Comparison of ENCODE assay signal across 1 cellular context in genomic region chr10:18625906-18626305, GRCh38.
TF ChIP-seq lines count a peak whose summit lies in the region.

No MANE protein-coding gene starts in this region.

TF ChIP-seq in HEK293, 187 proteins besides CTCF, POLR2A, EP300 and RAD21 (continued from another document):
- TF ChIP-seq ZNF18 (tag by site-specific recombination; IDR thresholded peaks at IDR 0.05) (no peak), ZEB2 (tag by site-specific recombination; IDR thresholded peaks at IDR 0.05) (no peak), ZNF23 (tag by site-specific recombination; IDR thresholded peaks at IDR 0.05; ENCODE audit: borderline replicate concordance) (no peak), GLIS2 (tag by site-specific recombination; IDR thresholded peaks at IDR 0.05) (no peak)
- TF ChIP-seq, protein P1, sequence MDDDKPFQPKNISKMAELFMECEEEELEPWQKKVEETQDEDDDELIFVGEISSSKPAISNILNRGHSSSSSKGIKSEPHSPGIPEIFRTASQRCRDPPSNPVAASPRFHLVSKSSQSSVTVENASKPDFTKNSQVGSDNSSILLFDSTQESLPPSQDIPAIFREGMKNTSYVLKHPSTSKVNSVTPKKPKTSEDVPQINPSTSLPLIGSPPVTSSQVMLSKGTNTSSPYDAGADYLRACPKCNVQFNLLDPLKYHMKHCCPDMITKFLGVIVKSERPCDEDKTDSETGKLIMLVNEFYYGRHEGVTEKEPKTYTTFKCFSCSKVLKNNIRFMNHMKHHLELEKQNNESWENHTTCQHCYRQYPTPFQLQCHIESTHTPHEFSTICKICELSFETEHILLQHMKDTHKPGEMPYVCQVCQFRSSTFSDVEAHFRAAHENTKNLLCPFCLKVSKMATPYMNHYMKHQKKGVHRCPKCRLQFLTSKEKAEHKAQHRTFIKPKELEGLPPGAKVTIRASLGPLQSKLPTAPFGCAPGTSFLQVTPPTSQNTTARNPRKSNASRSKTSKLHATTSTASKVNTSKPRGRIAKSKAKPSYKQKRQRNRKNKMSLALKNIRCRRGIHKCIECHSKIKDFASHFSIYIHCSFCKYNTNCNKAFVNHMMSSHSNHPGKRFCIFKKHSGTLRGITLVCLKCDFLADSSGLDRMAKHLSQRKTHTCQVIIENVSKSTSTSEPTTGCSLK (tag by site-specific recombination; IDR thresholded peaks at IDR 0.05) = no peak
- TF ChIP-seq, protein P2, sequence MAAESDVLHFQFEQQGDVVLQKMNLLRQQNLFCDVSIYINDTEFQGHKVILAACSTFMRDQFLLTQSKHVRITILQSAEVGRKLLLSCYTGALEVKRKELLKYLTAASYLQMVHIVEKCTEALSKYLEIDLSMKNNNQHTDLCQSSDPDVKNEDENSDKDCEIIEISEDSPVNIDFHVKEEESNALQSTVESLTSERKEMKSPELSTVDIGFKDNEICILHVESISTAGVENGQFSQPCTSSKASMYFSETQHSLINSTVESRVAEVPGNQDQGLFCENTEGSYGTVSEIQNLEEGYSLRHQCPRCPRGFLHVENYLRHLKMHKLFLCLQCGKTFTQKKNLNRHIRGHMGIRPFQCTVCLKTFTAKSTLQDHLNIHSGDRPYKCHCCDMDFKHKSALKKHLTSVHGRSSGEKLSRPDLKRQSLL (tag by site-specific recombination; IDR thresholded peaks at IDR 0.05) = no peak
